In the genomic region with DNA sequence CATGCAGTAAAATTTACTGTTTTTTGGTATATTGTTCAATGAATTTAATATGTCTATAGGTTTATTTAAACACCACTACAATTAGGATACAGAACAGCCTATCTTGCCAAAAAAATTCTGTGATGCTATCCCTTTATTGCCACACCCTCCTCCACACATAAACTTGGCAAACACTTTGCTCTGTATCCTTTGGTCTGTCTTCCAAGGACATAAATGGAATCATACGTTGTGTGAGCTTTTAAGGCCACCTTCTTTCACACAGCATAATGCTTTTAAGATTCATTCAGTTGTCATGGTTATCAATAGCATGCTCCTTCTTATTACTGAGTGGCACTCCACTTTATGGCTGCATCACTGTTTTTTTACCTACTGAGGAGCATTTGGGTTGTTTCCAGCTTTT, we compare ENCODE assay signal across 22 cellular contexts.
DNase-seq lines count a peak whose midpoint lies in the region; ATAC-seq and TF ChIP-seq lines count a peak whose summit lies in the region.
"Had no signal": no experiment of that assay in that cellular context is flagged by ENCODE, and none has a peak within 500 bp of the region (broad histone marks: within the 10 kb centered on the region; RNA-seq: fewer than 3 reads in every experiment).

No MANE protein-coding gene starts in this region.

- H3K4me3 ChIP-seq in fibroblast of mammary gland (ENCODE audit: control insufficient read depth, low read depth, low read length): no peak overlapping the region
- H3K4me3 ChIP-seq: left lung had no signal

- TF ChIP-seq CTCF in fibroblast of mammary gland (conservative IDR thresholded peaks at IDR 0.05; ENCODE audit: control insufficient read depth, insufficient read depth, low read depth, low read length): no peak

- DNase-seq in DMS 273 (lab: John Stamatoyannopoulos, UW; ENCODE audit: unreplicated experiment): peak; percentile 43
- DNase-seq in DMS 273 treated with DMSO at 0.1 percent for 48 hours (lab: John Stamatoyannopoulos, UW): no peak
- peak; percentile 2 to 52 for DNase-seq in SW 1271 (lab: John Stamatoyannopoulos, UW)
- DNase-seq in fibroblast of mammary gland (ENCODE audit: low read depth): peak; percentile 17
- DNase-seq in renal cortical epithelial cell (ENCODE audit: low read depth): peak; percentile 7
- DNase-seq in stimulated activated CD4-positive, alpha-beta T cell treated with anti-CD3 and anti-CD28 coated beads, Interleukin-4, amount 100 ng/mL, for 24 hours: no peak
- no peak for DNase-seq in activated T-cell treated with anti-CD3 and anti-CD28 coated beads, Interleukin-2, amount 50 U/mL, for 24 hours
- DNase-seq: activated CD4-positive, alpha-beta memory T cell treated with anti-CD3 and anti-CD28 coated beads for 36 hours; activated T-cell treated with anti-CD3 and anti-CD28 coated beads, Interleukin-2, amount 50 U/mL, for 1 hour; BE2C; effector CD4-positive, alpha-beta T cell; foreskin melanocyte; KG1; left lung; naive B cell; posterior cingulate gyrus; SHP77; small intestine; WERI-Rb-1 had no signal

- no peaks in the 10 kb centered on the region for H3K36me3 Mint-ChIP-seq in activated T-cell treated with anti-CD3 and anti-CD28 coated beads, Interleukin-2, amount 50 U/mL, for 24 hours (ENCODE audit: low read depth)
- H3K36me3 Mint-ChIP-seq: activated CD4-positive, alpha-beta memory T cell treated with anti-CD3 and anti-CD28 coated beads for 36 hours had no signal

- H3K27me3 Mint-ChIP-seq in activated T-cell treated with anti-CD3 and anti-CD28 coated beads, Interleukin-2, amount 50 U/mL, for 24 hours: no peaks in the 10 kb centered on the region
- H3K27me3 Mint-ChIP-seq: activated naive CD4-positive, alpha-beta T cell treated with anti-CD3 and anti-CD28 coated beads, Interleukin-2, amount 50 U/mL, for 24 hours; naive B cell had no signal

- ATAC-seq in HG03354 (IDR thresholded peaks at IDR 0.05; ENCODE audit: poor library complexity, severe bottlenecking, unreplicated experiment): no peak
- ATAC-seq: left lung had no signal

- H3K27ac Mint-ChIP-seq in activated T-cell treated with anti-CD3 and anti-CD28 coated beads, Interleukin-2, amount 50 U/mL, for 24 hours: no peak overlapping the region
- H3K27ac Mint-ChIP-seq: activated CD4-positive, alpha-beta memory T cell treated with anti-CD3 and anti-CD28 coated beads for 36 hours; activated naive CD4-positive, alpha-beta T cell treated with anti-CD3 and anti-CD28 coated beads, Interleukin-2, amount 50 U/mL, for 24 hours; naive B cell; T-helper 1 cell treated with Interleukin-12 subunit alpha and Interleukin-12 subunit beta and Interleukin-4 antibody, amounts not matched to agents 30 μg/mL and 1 μg/mL, for 36 hours had no signal

- H3K4me3 Mint-ChIP-seq in activated T-cell treated with anti-CD3 and anti-CD28 coated beads, Interleukin-2, amount 50 U/mL, for 24 hours: no peak overlapping the region
- H3K4me3 Mint-ChIP-seq: activated CD4-positive, alpha-beta memory T cell treated with anti-CD3 and anti-CD28 coated beads for 36 hours; activated naive CD4-positive, alpha-beta T cell treated with anti-CD3 and anti-CD28 coated beads, Interleukin-2, amount 50 U/mL, for 24 hours; naive B cell; T-helper 1 cell treated with Interleukin-12 subunit alpha and Interleukin-12 subunit beta and Interleukin-4 antibody, amounts not matched to agents 30 μg/mL and 1 μg/mL, for 36 hours had no signal

- no peaks in the 10 kb centered on the region for H3K4me1 Mint-ChIP-seq in activated T-cell treated with anti-CD3 and anti-CD28 coated beads, Interleukin-2, amount 50 U/mL, for 24 hours (ENCODE audit: low read depth)
- H3K4me1 Mint-ChIP-seq: naive B cell had no signal

- peaks cover 2% of the 10 kb centered on the region for H3K9me3 Mint-ChIP-seq in activated T-cell treated with anti-CD3 and anti-CD28 coated beads, Interleukin-2, amount 50 U/mL, for 24 hours
- H3K9me3 Mint-ChIP-seq: activated CD4-positive, alpha-beta memory T cell treated with anti-CD3 and anti-CD28 coated beads for 36 hours; activated naive CD4-positive, alpha-beta T cell treated with anti-CD3 and anti-CD28 coated beads, Interleukin-2, amount 50 U/mL, for 24 hours; T-helper 1 cell treated with Interleukin-12 subunit alpha and Interleukin-12 subunit beta and Interleukin-4 antibody, amounts not matched to agents 30 μg/mL and 1 μg/mL, for 36 hours had no signal

Comparison
In these comparisons a context has a peak if more than half of its experiments do, and no peak if none do; other contexts are left out.
1. DNase-seq: peak in DMS 273 (single experiment), SW 1271 (2 of 2), fibroblast of mammary gland (single experiment) and renal cortical epithelial cell (single experiment); none in DMS 273 treated with DMSO at 0.1 percent for 48 hours (single experiment), stimulated activated CD4-positive, alpha-beta T cell treated with anti-CD3 and anti-CD28 coated beads, Interleukin-4, amount 100 ng/mL, for 24 hours (single experiment) and activated T-cell treated with anti-CD3 and anti-CD28 coated beads, Interleukin-2, amount 50 U/mL, for 24 hours (single experiment).